In the genomic region with DNA sequence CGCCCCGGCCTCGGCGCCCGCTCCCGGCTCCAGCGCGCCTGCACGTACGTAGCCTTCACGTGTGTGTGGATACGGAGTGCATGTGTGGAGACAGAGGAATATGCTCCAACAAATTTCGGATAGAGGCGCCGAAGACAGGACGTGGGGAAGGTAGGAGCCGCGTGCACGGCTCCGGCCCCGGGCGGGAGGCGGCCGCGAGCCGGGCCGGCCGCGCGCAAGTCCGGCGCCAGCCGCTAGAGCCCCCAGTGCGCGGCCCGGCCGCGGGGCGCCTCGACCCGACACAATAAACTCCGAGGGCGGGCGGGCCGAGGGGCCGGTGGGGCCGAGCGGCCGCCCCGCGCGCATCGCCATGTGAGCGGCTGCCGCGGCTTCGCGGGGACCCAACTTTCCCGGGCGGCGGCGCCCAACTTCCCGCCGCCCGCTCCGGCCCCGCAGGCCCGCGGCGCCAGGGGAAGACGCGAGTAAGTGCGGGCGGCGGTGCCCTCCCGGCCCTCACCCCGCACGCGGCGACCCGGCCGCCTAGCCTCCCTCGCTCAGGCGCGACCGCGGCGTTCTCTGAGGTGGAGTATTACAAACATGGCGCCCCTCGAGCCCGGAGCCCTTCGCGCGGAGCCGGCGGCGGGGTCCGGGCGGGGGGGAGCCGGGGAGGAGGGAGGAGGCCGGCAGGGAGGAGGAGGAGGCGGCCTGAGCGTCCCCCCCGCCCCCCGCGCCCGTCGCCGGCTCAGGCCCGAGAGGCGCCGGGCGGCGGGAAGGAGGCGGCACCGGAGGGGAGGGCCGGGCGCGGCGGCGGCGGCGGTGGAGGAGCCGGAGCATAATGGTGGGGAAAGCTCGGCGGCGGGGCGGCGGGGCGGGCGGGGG, we compare ENCODE assay signal across 8 cellular contexts. TPM values are rescaled to one million over a fixed set of nuclear protein-coding genes. Genes with fewer than 3 reads are reported as not detected.
DNase-seq lines count a peak whose midpoint lies in the region; ATAC-seq and TF ChIP-seq lines count a peak whose summit lies in the region.

A gene (plus strand): TSS at position 713 of the 858 bp plus-strand sequence. CDS start 44,558 bp downstream, outside the sequence.

- no peaks in the 10 kb centered on the region for H3K9me3 ChIP-seq in esophagus squamous epithelium
- H3K9me3 ChIP-seq in naive thymus-derived CD4-positive, alpha-beta T cell (ENCODE audit: control insufficient read depth in 2 of 3, low read length in 3 of 3) = no peaks in the 10 kb centered on the region

- peaks cover 13 to 60% (median 15%) of the 10 kb centered on the region in 3 donors for H3K4me1 ChIP-seq in esophagus squamous epithelium
- peaks cover 16 to 17% of the 10 kb centered on the region in 2 donors for H3K4me1 ChIP-seq in naive thymus-derived CD4-positive, alpha-beta T cell (ENCODE audit: control insufficient read depth in 2 of 2, insufficient read depth in 2 of 2, low read length in 2 of 2)

- peaks cover 46% of the 10 kb centered on the region for H3K4me1 Mint-ChIP-seq in activated T-cell treated with anti-CD3 and anti-CD28 coated beads, Interleukin-2, amount 50 U/mL, for 72 hours (ENCODE audit: low read depth)
- H3K4me1 Mint-ChIP-seq in naive thymus-derived CD4-positive, alpha-beta T cell = peaks cover 29 to 61% (median 43%) of the 10 kb centered on the region in 7 donors

- peak within 1 kb of the TSS; percentile 68 to 83 (median 77) for H3K4me3 ChIP-seq in esophagus squamous epithelium
- H3K4me3 ChIP-seq in naive thymus-derived CD4-positive, alpha-beta T cell (ENCODE audit: low read length) = peak within 1 kb of the TSS; percentile 67

- 0% methylated on average over 15 of the region's 131 CpGs; no CpG with 5 or more reads in 1 of the 2 donors for WGBS in esophagus squamous epithelium, 2 donors

- no peaks in the 10 kb centered on the region for H3K27me3 ChIP-seq in esophagus squamous epithelium
- no peaks in the 10 kb centered on the region for H3K27me3 ChIP-seq in naive thymus-derived CD4-positive, alpha-beta T cell (ENCODE audit: control insufficient read depth in 2 of 2, insufficient read depth in 2 of 2, low read length in 2 of 2)

- H3K36me3 ChIP-seq in esophagus squamous epithelium = no peaks in the 10 kb centered on the region
- H3K36me3 ChIP-seq in naive thymus-derived CD4-positive, alpha-beta T cell (ENCODE audit: control insufficient read depth in 2 of 3, insufficient read depth in 3 of 3, low read length in 3 of 3) = no peaks in the 10 kb centered on the region

- TF ChIP-seq POLR2A in esophagus squamous epithelium (IDR thresholded peaks at IDR 0.05) = no peak

- POLR2A ChIA-PET in naive thymus-derived CD4-positive, alpha-beta T cell (lab: Charles Lee) = interaction anchor here (1.3 kb wide), 1 partner anchor 366 kb away, joined by 3 read pairs; no protein-coding TSS in a partner anchor

- CTCF ChIA-PET in naive thymus-derived CD4-positive, alpha-beta T cell (lab: Charles Lee) = no interaction called here

- peak in 3 of 6 experiments; percentile 25 to 35 (median 30) for TF ChIP-seq CTCF in esophagus squamous epithelium (IDR thresholded peaks at IDR 0.05)

- no peaks in the 10 kb centered on the region for H3K27me3 Mint-ChIP-seq in activated T-cell treated with anti-CD3 and anti-CD28 coated beads, Interleukin-2, amount 50 U/mL, for 72 hours (ENCODE audit: low read depth)
- H3K27me3 Mint-ChIP-seq in naive thymus-derived CD4-positive, alpha-beta T cell = peaks cover 0 to 15% (median 0%) of the 10 kb centered on the region in 5 donors

- no peaks in the 10 kb centered on the region for H3K9me3 Mint-ChIP-seq in activated T-cell treated with anti-CD3 and anti-CD28 coated beads, Interleukin-2, amount 50 U/mL, for 72 hours
- H3K9me3 Mint-ChIP-seq in naive thymus-derived CD4-positive, alpha-beta T cell = no peaks in the 10 kb centered on the region

- H3K27ac Mint-ChIP-seq in activated T-cell treated with anti-CD3 and anti-CD28 coated beads, Interleukin-2, amount 50 U/mL, for 72 hours = peak within 1 kb of the TSS; percentile 96
- peak within 1 kb of the TSS; percentile 84 to 96 (median 93) for H3K27ac Mint-ChIP-seq in naive thymus-derived CD4-positive, alpha-beta T cell

- H3K4me3 Mint-ChIP-seq in activated T-cell treated with anti-CD3 and anti-CD28 coated beads, Interleukin-2, amount 50 U/mL, for 72 hours = peak within 1 kb of the TSS; percentile 89 to 96
- H3K4me3 Mint-ChIP-seq in naive thymus-derived CD4-positive, alpha-beta T cell = peak within 1 kb of the TSS; percentile 90 to 96 (median 94)

- DNase-seq in NCI-H2196 (lab: John Stamatoyannopoulos, UW; ENCODE audit: unreplicated experiment) (peak; percentile 10), NCI-H2196 treated with DMSO at 0.1 percent for 48 hours (lab: John Stamatoyannopoulos, UW; ENCODE audit: unreplicated experiment) (no peak), NCI-H69 (lab: John Stamatoyannopoulos, UW) (peak; percentile 72), esophagus squamous epithelium (lab: John Stamatoyannopoulos, UW) (no peak)
- DNase-seq in activated T-cell treated with anti-CD3 and anti-CD28 coated beads, Interleukin-2, amount 50 U/mL, for 72 hours = peak; percentile 65 to 71
- peak in 8 of 9 donors; percentile 13 to 75 (median 63) for DNase-seq in naive thymus-derived CD4-positive, alpha-beta T cell
- peak; percentile 49 to 83 (median 64) for DNase-seq in stimulated activated naive CD4-positive, alpha-beta T cell (lab: John Stamatoyannopoulos, UW)

- intact Hi-C loops in esophagus squamous epithelium (cut with DNase I) = no loop called here
- intact Hi-C loops in naive thymus-derived CD4-positive, alpha-beta T cell (cut with micrococcal nuclease) = loop anchor here (2.0 to 5.0 kb wide), 6 partner anchors 337 to 922 kb away; a partner anchor contains a TSS

- ATAC-seq in HG02763 (IDR thresholded peaks at IDR 0.05; ENCODE audit: unreplicated experiment) = peak; percentile 51
- ATAC-seq in activated T-cell treated with anti-CD3 and anti-CD28 coated beads, Interleukin-2, amount 50 U/mL, for 72 hours (replicated peaks in 1 of 2) = peak; percentile 65 to 66
- ATAC-seq in naive thymus-derived CD4-positive, alpha-beta T cell = peak; percentile 72

- H3K36me3 Mint-ChIP-seq in activated T-cell treated with anti-CD3 and anti-CD28 coated beads, Interleukin-2, amount 50 U/mL, for 72 hours (ENCODE audit: insufficient read depth in 2 of 2) = peaks cover 0 to 1% of the 10 kb centered on the region in 2 donors
- no peaks in the 10 kb centered on the region for H3K36me3 Mint-ChIP-seq in naive thymus-derived CD4-positive, alpha-beta T cell

- H3K27ac ChIP-seq in esophagus squamous epithelium = peak within 1 kb of the TSS; percentile 91 to 99 (median 98)
- peak within 1 kb of the TSS; percentile 90 for H3K27ac ChIP-seq in naive thymus-derived CD4-positive, alpha-beta T cell (ENCODE audit: low read depth, low read length)

RNA-seq across cellular contexts. Expression of the gene that starts here (rescaled TPM):
- 10 to 100 TPM; 24.6 to 30.1 TPM for total RNA-seq in activated T-cell treated with anti-CD3 and anti-CD28 coated beads, Interleukin-2, amount 50 U/mL, for 72 hours
- total RNA-seq in esophagus squamous epithelium = 10 to 100 TPM; 22.9 to 67.9 (median 32.2) TPM
- 10 to 100 TPM; 38.5 to 63.1 (median 42.5) TPM for total RNA-seq in naive thymus-derived CD4-positive, alpha-beta T cell
- 10 to 100 TPM; 25.7 to 41.9 TPM for polyA plus RNA-seq in naive thymus-derived CD4-positive, alpha-beta T cell

Comparison
In these comparisons a context has a peak if more than half of its experiments do, and no peak if none do; other contexts are left out.
1. DNase-seq: peak in NCI-H2196 (single experiment), NCI-H69 (single experiment), activated T-cell treated with anti-CD3 and anti-CD28 coated beads, Interleukin-2, amount 50 U/mL, for 72 hours (2 of 2), naive thymus-derived CD4-positive, alpha-beta T cell (8 of 9) and stimulated activated naive CD4-positive, alpha-beta T cell (6 of 6); none in NCI-H2196 treated with DMSO at 0.1 percent for 48 hours (single experiment) and esophagus squamous epithelium (single experiment).
2. Peak in every context shown above with its lines, with median percentiles within 50 percentile points of each other: ATAC-seq.